In the genomic region with DNA sequence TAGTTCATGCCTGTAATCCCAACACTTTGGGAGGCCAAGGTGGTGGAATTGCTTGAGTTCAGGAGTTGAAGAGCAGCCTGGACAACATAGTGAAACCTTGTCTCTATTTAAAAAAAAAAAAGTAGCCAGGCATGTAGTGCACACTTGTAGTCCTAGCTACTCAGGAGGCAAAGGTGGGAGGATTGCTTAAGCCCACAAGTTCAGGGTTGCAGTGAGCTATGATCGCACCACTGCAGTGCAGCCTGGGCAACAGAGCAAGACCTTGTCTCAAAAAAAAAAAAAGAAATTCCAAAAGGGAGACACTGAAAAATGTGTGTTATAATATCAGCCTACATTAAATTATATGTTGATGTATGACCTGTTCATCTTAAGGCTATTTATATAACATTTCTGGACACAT, we compare ENCODE assay signal across 1 cellular context.
TF ChIP-seq lines count a peak whose summit lies in the region.

No MANE protein-coding gene starts in this region.

TF ChIP-seq in K562, 482 proteins besides CTCF, POLR2A, EP300 and RAD21:
- TF ChIP-seq ZFP36 (IDR thresholded peaks at IDR 0.05; ENCODE audit: low read depth, low read length, partially characterized antibody), result no peak
- no peak for TF ChIP-seq SNRNP70 (optimal IDR thresholded peaks at IDR 0.05; ENCODE audit: low read depth, low read length)
- TF ChIP-seq ZNF239 (CRISPR knock-in tag; IDR thresholded peaks at IDR 0.05), result no peak
- TF ChIP-seq DPF2 (IDR thresholded peaks at IDR 0.05), result no peak
- TF ChIP-seq ZNF766 (CRISPR knock-in tag; conservative IDR thresholded peaks at IDR 0.05), result no peak
- TF ChIP-seq, protein P1, sequence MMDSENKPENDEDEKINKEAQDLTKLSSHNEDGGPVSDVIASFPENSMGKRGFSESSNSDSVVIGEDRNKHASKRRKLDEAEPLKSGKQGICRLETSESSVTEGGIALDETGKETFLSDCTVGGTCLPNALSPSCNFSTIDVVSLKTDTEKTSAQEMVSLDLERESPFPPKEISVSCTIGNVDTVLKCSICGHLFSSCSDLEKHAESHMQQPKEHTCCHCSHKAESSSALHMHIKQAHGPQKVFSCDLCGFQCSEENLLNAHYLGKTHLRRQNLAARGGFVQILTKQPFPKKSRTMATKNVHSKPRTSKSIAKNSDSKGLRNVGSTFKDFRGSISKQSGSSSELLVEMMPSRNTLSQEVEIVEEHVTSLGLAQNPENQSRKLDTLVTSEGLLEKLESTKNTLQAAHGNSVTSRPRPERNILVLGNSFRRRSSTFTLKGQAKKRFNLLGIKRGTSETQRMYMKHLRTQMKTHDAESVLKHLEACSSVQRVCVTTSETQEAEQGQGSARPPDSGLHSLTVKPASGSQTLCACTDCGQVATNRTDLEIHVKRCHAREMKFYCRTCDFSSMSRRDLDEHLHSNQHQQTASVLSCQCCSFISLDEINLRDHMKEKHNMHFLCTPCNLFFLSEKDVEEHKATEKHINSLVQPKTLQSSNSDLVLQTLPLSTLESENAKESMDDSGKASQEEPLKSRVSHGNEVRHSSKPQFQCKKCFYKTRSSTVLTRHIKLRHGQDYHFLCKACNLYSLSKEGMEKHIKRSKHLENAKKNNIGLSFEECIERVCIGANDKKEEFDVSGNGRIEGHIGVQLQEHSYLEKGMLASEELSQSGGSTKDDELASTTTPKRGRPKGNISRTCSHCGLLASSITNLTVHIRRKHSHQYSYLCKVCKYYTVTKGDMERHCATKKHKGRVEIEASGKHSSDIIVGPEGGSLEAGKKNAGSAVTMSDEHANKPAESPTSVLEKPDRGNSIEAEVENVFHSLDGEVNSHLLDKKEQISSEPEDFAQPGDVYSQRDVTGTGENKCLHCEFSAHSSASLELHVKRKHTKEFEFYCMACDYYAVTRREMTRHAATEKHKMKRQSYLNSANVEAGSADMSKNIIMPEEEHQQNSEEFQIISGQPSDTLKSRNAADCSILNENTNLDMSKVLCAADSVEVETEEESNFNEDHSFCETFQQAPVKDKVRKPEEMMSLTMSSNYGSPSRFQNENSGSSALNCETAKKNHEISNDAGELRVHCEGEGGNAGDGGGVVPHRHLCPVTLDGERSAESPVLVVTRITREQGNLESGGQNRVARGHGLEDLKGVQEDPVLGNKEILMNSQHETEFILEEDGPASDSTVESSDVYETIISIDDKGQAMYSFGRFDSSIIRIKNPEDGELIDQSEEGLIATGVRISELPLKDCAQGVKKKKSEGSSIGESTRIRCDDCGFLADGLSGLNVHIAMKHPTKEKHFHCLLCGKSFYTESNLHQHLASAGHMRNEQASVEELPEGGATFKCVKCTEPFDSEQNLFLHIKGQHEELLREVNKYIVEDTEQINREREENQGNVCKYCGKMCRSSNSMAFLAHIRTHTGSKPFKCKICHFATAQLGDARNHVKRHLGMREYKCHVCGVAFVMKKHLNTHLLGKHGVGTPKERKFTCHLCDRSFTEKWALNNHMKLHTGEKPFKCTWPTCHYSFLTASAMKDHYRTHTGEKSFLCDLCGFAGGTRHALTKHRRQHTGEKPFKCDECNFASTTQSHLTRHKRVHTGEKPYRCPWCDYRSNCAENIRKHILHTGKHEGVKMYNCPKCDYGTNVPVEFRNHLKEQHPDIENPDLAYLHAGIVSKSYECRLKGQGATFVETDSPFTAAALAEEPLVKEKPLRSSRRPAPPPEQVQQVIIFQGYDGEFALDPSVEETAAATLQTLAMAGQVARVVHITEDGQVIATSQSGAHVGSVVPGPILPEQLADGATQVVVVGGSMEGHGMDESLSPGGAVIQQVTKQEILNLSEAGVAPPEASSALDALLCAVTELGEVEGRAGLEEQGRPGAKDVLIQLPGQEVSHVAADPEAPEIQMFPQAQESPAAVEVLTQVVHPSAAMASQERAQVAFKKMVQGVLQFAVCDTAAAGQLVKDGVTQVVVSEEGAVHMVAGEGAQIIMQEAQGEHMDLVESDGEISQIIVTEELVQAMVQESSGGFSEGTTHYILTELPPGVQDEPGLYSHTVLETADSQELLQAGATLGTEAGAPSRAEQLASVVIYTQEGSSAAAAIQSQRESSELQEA (IDR thresholded peaks at IDR 0.05; ENCODE audit: low read depth), result no peak
TF ChIP-seq in K562: peak in this region for 0.
